Comparison of ENCODE assay signal across 18 cellular contexts in genomic region chr5:58149345-58149744, GRCh38.
DNase-seq lines count a peak whose midpoint lies in the region; ATAC-seq and TF ChIP-seq lines count a peak whose summit lies in the region.
"Had no signal": no experiment of that assay in that cellular context is flagged by ENCODE, and none has a peak within 500 bp of the region (broad histone marks: within the 10 kb centered on the region; RNA-seq: fewer than 3 reads in every experiment).

No MANE protein-coding gene starts in this region.

- intact Hi-C loops in upper lobe of right lung (cut with DNase I): no loop called here

- H3K27ac ChIP-seq in upper lobe of right lung (no peak overlapping the region), Karpas-422 (ENCODE audit: low read length) (no peak overlapping the region)
- H3K27ac ChIP-seq: 22Rv1, coronary artery, epithelial cell of prostate, PC-9 had no signal

- no peaks in the 10 kb centered on the region for H3K9me3 ChIP-seq in upper lobe of right lung
- no peaks in the 10 kb centered on the region for H3K9me3 ChIP-seq in Karpas-422 (ENCODE audit: low read length)

- no peak overlapping the region for H3K4me2 ChIP-seq in Karpas-422 (ENCODE audit: low read depth, low read length, poor library complexity, severe bottlenecking)
- H3K4me2 ChIP-seq: PC-9 had no signal

- TF ChIP-seq CTCF in upper lobe of right lung (IDR thresholded peaks at IDR 0.05): no peak

- H3K79me2 ChIP-seq in Karpas-422 (ENCODE audit: low read length): no peaks in the 10 kb centered on the region

- ATAC-seq in upper lobe of right lung: peak; percentile 68
- ATAC-seq: SK-N-SH treated with all-trans-retinoic acid at 6 μM for 48 hours had no signal

- no peaks in the 10 kb centered on the region for H3K9me2 ChIP-seq in Karpas-422 (replicated peaks; ENCODE audit: insufficient read depth, low read length)

- H3K27me3 ChIP-seq in upper lobe of right lung (no peaks in the 10 kb centered on the region), Karpas-422 (ENCODE audit: low read length) (no peaks in the 10 kb centered on the region)

- H3K36me3 ChIP-seq in upper lobe of right lung (no peaks in the 10 kb centered on the region), Karpas-422 (ENCODE audit: insufficient read depth, low read length) (no peaks in the 10 kb centered on the region)

- H3K4me3 ChIP-seq in upper lobe of right lung: no peak overlapping the region
- no peak overlapping the region for H3K4me3 ChIP-seq in Karpas-422 (ENCODE audit: low read length)
- H3K4me3 ChIP-seq: coronary artery, PC-9 had no signal

- DNase-seq in DMS79 (lab: John Stamatoyannopoulos, UW) (peak; percentile 2), DMS79 treated with DMSO at 0.1 percent for 48 hours (lab: John Stamatoyannopoulos, UW) (no peak), NCI-H524 treated with DMSO at 0.1 percent for 48 hours (lab: John Stamatoyannopoulos, UW) (peak; percentile 60), fibroblast of peridontal ligament (ENCODE audit: extremely low read depth) (peak; percentile 84), upper lobe of right lung (no peak), cortex of kidney (lab: John Stamatoyannopoulos, UW) (no peak), NCI-H2171 (lab: John Stamatoyannopoulos, UW) (no peak), Karpas-422 (no peak)
- DNase-seq: activated CD4-positive, alpha-beta T cell treated with anti-CD3 and anti-CD28 coated beads, Interleukin-2, amount 10 ng/mL, durations not matched to agents 24 days and 14 days; activated CD8-positive, alpha-beta memory T cell treated with anti-CD3 and anti-CD28 coated beads, Interleukin-2, amount 50 U/mL, for 48 hours; DMS153; NCI-H2081; NCI-H82 had no signal

- H2AFZ ChIP-seq in Karpas-422 (ENCODE audit: low read length): no peak overlapping the region
- H2AFZ ChIP-seq: PC-9 had no signal

- no peaks in the 10 kb centered on the region for H3K4me1 ChIP-seq in upper lobe of right lung
- no peaks in the 10 kb centered on the region for H3K4me1 ChIP-seq in Karpas-422 (ENCODE audit: low read length)

- no peak overlapping the region for H3K9ac ChIP-seq in Karpas-422 (ENCODE audit: low read length)

- no peaks in the 10 kb centered on the region for H4K20me1 ChIP-seq in Karpas-422 (ENCODE audit: insufficient read depth, low read depth, low read length)

Comparison
In these comparisons a context has a peak if more than half of its experiments do, and no peak if none do; other contexts are left out.
1. DNase-seq: peak in DMS79 (single experiment), NCI-H524 treated with DMSO at 0.1 percent for 48 hours (single experiment) and fibroblast of peridontal ligament (single experiment); none in DMS79 treated with DMSO at 0.1 percent for 48 hours (single experiment), upper lobe of right lung (single experiment), cortex of kidney (single experiment), NCI-H2171 (single experiment) and Karpas-422 (single experiment).